In the genomic region with DNA sequence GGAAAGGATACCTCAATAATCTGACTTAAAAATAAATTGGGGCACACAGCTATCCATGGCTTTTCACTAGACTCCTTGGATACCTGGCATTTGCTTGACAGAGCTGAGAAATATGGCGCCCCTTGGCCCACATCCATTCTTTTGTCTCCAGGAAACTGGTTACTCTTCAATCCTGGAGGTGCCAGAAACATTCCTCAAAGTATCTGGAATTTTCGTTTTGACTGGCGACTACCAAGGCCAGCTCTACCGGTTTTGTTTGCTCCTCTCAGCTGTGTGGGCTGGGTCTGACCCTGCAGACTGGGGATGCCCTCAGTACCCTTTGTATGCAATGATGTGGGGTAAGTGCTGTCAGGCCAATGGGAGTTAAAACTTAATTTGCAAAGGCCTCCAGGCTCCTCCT, we compare ENCODE assay signal across 18 cellular contexts. TPM values are rescaled to one million over a fixed set of nuclear protein-coding genes. Genes with fewer than 3 reads are reported as not detected.
A peak's percentile ranks its signal among the peaks of the same experiment; 100 is the strongest.
DNase-seq lines count a peak whose midpoint lies in the region; ATAC-seq and TF ChIP-seq lines count a peak whose summit lies in the region.
"Had no signal": no experiment of that assay in that cellular context is flagged by ENCODE, and none has a peak within 500 bp of the region (broad histone marks: within the 10 kb centered on the region; RNA-seq: fewer than 3 reads in every experiment).

No MANE protein-coding gene starts in this region.

- no peaks in the 10 kb centered on the region for H3K4me1 ChIP-seq in mammary epithelial cell (ENCODE audit: insufficient read depth, low read length)
- H3K4me1 ChIP-seq in parathyroid adenoma: no peaks in the 10 kb centered on the region
- H3K4me1 ChIP-seq in upper lobe of left lung: peaks cover 0 to 18% (median 5%) of the 10 kb centered on the region in 4 donors
- peaks cover 4% of the 10 kb centered on the region for H3K4me1 ChIP-seq in ovary (ENCODE audit: insufficient read depth)

- H3K27ac ChIP-seq in mammary epithelial cell (ENCODE audit: insufficient read depth, low read depth, low read length) (no peak overlapping the region), parathyroid adenoma (no peak overlapping the region), upper lobe of left lung (no peak overlapping the region), ovary (no peak overlapping the region)
- H3K27ac ChIP-seq: GM23248, heart left ventricle had no signal

- H3K79me2 ChIP-seq in mammary epithelial cell (ENCODE audit: insufficient read depth, low read length): peaks cover 90% of the 10 kb centered on the region
- H3K79me2 ChIP-seq in parathyroid adenoma: peaks cover 3% of the 10 kb centered on the region

- no peak overlapping the region for H3K4me3 ChIP-seq in H7 (ENCODE audit: insufficient read depth, low read depth, low read length)
- H3K4me3 ChIP-seq in mammary epithelial cell (replicated peaks in 1 of 3; ENCODE audit: insufficient read depth in 1 of 3, low read depth in 2 of 3, low read length in 3 of 3): no peak overlapping the region
- no peak overlapping the region for H3K4me3 ChIP-seq in parathyroid adenoma (ENCODE audit: low read depth, low read length)
- no peak overlapping the region for H3K4me3 ChIP-seq in upper lobe of left lung
- H3K4me3 ChIP-seq in ovary: no peak overlapping the region
- H3K4me3 ChIP-seq: GM23248, heart left ventricle had no signal

- CTCF ChIA-PET in mammary epithelial cell (lab: Charles Lee; ENCODE audit: low non-redundant PET): no interaction called here

- H3K4me2 ChIP-seq in mammary epithelial cell (ENCODE audit: insufficient read depth, low read depth, low read length) (no peak overlapping the region), parathyroid adenoma (ENCODE audit: low read length) (peak overlapping the region; percentile 22)

- no peak overlapping the region for H2AFZ ChIP-seq in mammary epithelial cell (ENCODE audit: low read depth, low read length)
- H2AFZ ChIP-seq in parathyroid adenoma: no peak overlapping the region
- H2AFZ ChIP-seq: GM23248 had no signal

- H3K9me3 ChIP-seq in mammary epithelial cell (replicated peaks; ENCODE audit: insufficient read depth, low read length) (no peaks in the 10 kb centered on the region), parathyroid adenoma (ENCODE audit: control insufficient read depth, low read length) (no peaks in the 10 kb centered on the region), upper lobe of left lung (no peaks in the 10 kb centered on the region), ovary (no peaks in the 10 kb centered on the region)
- H3K9me3 ChIP-seq: heart left ventricle had no signal

- H3K36me3 ChIP-seq in H7 (replicated peaks; ENCODE audit: control insufficient read depth, insufficient read depth, low read length): no peaks in the 10 kb centered on the region
- no peaks in the 10 kb centered on the region for H3K36me3 ChIP-seq in mammary epithelial cell (ENCODE audit: insufficient read depth, low read length)
- H3K36me3 ChIP-seq in parathyroid adenoma (ENCODE audit: control insufficient read depth, insufficient read depth, low read length): no peaks in the 10 kb centered on the region
- peaks cover 0 to 5% (median 2%) of the 10 kb centered on the region in 4 donors for H3K36me3 ChIP-seq in upper lobe of left lung
- no peaks in the 10 kb centered on the region for H3K36me3 ChIP-seq in ovary
- H3K36me3 ChIP-seq: heart left ventricle had no signal

- no TSS peak for BruUV-seq in mammary epithelial cell (replicated peaks; lab: Mats Ljungman, UMichigan)

- WGBS in mammary epithelial cell (ENCODE audit: low coverage, missing lambda C conversion rate): 30% methylated on average over 4 of the region's 4 CpGs
- WGBS in upper lobe of left lung, 2 donors: 46 to 61% methylated on average over 4 of the region's 4 CpGs
- WGBS in ovary, 3 donors: 41 to 52% (median 41%) methylated on average over 4 of the region's 4 CpGs

- intact Hi-C loops in mammary epithelial cell (cut with micrococcal nuclease) (no loop called here), ovary (cut with DNase I) (no loop called here)

- dilution Hi-C loops in mammary epithelial cell (cut with HindIII; ENCODE audit: low sequenced_read_pairs): no loop called here

- H3K27me3 ChIP-seq in H7 (ENCODE audit: control insufficient read depth, insufficient read depth, low read length) (no peaks in the 10 kb centered on the region), mammary epithelial cell (ENCODE audit: insufficient read depth, low read length) (no peaks in the 10 kb centered on the region), parathyroid adenoma (ENCODE audit: control insufficient read depth, insufficient read depth, low read length) (no peaks in the 10 kb centered on the region), upper lobe of left lung (no peaks in the 10 kb centered on the region), ovary (no peaks in the 10 kb centered on the region)
- H3K27me3 ChIP-seq: heart left ventricle had no signal

- TF ChIP-seq EP300 in upper lobe of left lung (IDR thresholded peaks at IDR 0.05) (no peak), ovary (IDR thresholded peaks at IDR 0.05) (no peak)

- DNase-seq in H7 (peak; percentile 43), mammary epithelial cell (peak; percentile 18), iPS-NIHi11 (ENCODE audit: low spot score) (peak; percentile 49), upper lobe of left lung (no peak), ovary (no peak)
- DNase-seq in activated naive CD4-positive, alpha-beta T cell treated with anti-CD3 and anti-CD28 coated beads, Interleukin-2, amount 50 U/mL, for 16 hours: no peak
- DNase-seq: activated CD8-positive, alpha-beta T cell treated with anti-CD3 and anti-CD28 coated beads for 36 hours; activated naive CD4-positive, alpha-beta T cell; activated T-cell treated with anti-CD3 and anti-CD28 coated beads, Interleukin-2, amount 50 U/mL, for 1 hour; cerebellar nuclear complex; effector CD8-positive, alpha-beta T cell; GM23248; heart left ventricle; NCI-H146; NCI-H748 treated with DMSO at 0.1 percent for 48 hours; nephron progenitor cell had no signal

- in situ Hi-C loops in mammary epithelial cell (cut with MboI; ENCODE audit: low sequenced_read_pairs in 2 of 2): no loop called here

- H3K9ac ChIP-seq in mammary epithelial cell (ENCODE audit: insufficient read depth, low read length) (no peak overlapping the region), parathyroid adenoma (no peak overlapping the region)
- H3K9ac ChIP-seq: GM23248 had no signal

- TF ChIP-seq POLR2A in upper lobe of left lung (IDR thresholded peaks at IDR 0.05) (no peak), ovary (IDR thresholded peaks at IDR 0.05) (no peak)

- no peaks in the 10 kb centered on the region for H4K20me1 ChIP-seq in mammary epithelial cell (ENCODE audit: insufficient read depth, low read length)

- TF ChIP-seq CTCF in mammary epithelial cell (conservative IDR thresholded peaks at IDR 0.05 in 1 of 2, IDR thresholded peaks at IDR 0.05 in 1 of 2; ENCODE audit: extremely low read depth in 1 of 2, insufficient read depth in 1 of 2, low read depth in 1 of 2, low read length in 2 of 2) (no peak), parathyroid adenoma (IDR thresholded peaks at IDR 0.05) (no peak), upper lobe of left lung (IDR thresholded peaks at IDR 0.05) (no peak), ovary (IDR thresholded peaks at IDR 0.05) (no peak)

- no peak for ATAC-seq in HG02623 (IDR thresholded peaks at IDR 0.05; ENCODE audit: unreplicated experiment)
- no peak for ATAC-seq in upper lobe of left lung (ENCODE audit: low FRiP score in 2 of 2)
- ATAC-seq: activated CD8-positive, alpha-beta T cell treated with anti-CD3 and anti-CD28 coated beads for 36 hours; heart left ventricle had no signal

RNA-seq across cellular contexts. Expression of gene KATNBL1, which starts 27.0 kb away (rescaled TPM):
- total RNA-seq in H7 (2014; rRNA removed; shearing (Covaris generic)): 44.6 and 53.3 TPM in 2 replicates
- total RNA-seq in mammary epithelial cell (10 to 100 TPM; 50.7 to 55.8 TPM), upper lobe of left lung (10 to 100 TPM; 26.5 to 71.2 (median 55.2) TPM), ovary (10 to 100 TPM; 23.7 to 52.2 (median 37.4) TPM)
- polyA plus RNA-seq in mammary epithelial cell (15.4 TPM), ovary (10 to 100 TPM; 12.9 to 27.1 TPM)
- polyA minus RNA-seq in mammary epithelial cell: 0.72 TPM

RNA-seq across cellular contexts. Expression of gene EMC4, which starts 41.9 kb away (rescaled TPM):
- total RNA-seq in H7 (2014; rRNA removed; shearing (Covaris generic)): 78.1 and 90.2 TPM in 2 replicates
- total RNA-seq in mammary epithelial cell (100 to 1,000 TPM; 114 to 147 TPM), upper lobe of left lung (100 to 1,000 TPM in 3 of 6 donors, 10 to 100 TPM in 3; 41.9 to 147 (median 99.5) TPM), ovary (100 to 1,000 TPM in 1 of 7 donors, 10 to 100 TPM in 6; 84.4 to 107 (median 89.9) TPM)
- polyA plus RNA-seq in mammary epithelial cell (183 TPM), ovary (100 to 1,000 TPM; 148 to 178 TPM)
- 63.1 TPM for polyA minus RNA-seq in mammary epithelial cell

Comparison
In these comparisons a context has a peak if more than half of its experiments do, and no peak if none do; other contexts are left out.
1. DNase-seq: peak in H7 (single experiment), mammary epithelial cell (single experiment) and iPS-NIHi11 (single experiment); none in upper lobe of left lung (0 of 2), ovary (0 of 5) and activated naive CD4-positive, alpha-beta T cell treated with anti-CD3 and anti-CD28 coated beads, Interleukin-2, amount 50 U/mL, for 16 hours (single experiment).